Comparison of ENCODE assay signal across 16 cellular contexts in the genomic region with DNA sequence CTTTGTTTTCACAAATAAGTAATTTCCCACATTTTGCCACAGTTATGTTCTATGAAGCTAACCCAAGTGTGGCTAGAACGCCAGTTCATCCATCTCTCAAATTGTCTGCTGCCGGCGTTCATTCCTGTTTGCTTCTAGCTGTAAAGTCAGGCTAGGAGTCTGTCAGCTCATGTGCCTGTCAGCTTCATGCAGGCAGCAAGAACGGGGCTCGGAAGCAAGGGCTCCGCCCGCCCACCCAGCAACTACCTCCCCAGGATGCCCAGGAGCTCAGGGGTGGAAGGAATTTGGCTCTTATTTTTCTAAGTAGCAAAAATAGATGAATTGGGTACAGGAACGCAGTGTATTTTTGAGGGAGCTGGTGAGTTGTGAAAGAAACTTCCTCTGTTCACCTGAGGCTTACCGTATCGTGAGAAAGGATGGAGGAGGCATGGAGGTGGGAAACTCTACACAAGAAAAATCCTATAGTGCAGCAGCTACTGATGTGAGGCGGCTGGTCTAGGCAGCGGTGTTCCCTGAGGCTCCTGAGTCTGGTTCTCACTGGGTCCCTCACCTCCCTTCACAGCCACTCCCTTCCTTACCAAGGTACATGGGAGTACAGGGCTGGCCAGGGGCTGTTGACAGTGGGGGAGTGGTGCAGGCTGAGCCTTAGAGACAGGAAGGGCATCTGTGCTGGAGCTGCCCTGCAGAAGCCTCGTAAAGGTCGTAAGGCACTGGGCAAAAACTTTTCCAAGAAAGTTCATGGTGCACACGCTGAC.
"Had no signal": no experiment of that assay in that cellular context is flagged by ENCODE, and none has a peak within 500 bp of the region (broad histone marks: within the 10 kb centered on the region; RNA-seq: fewer than 3 reads in every experiment).

No MANE protein-coding gene starts in this region.

- H3K4me3 Mint-ChIP-seq: activated naive CD8-positive, alpha-beta T cell treated with anti-CD3 and anti-CD28 coated beads, Interleukin-2, amount 10 ng/mL, durations not matched to agents 7 days and 5 days; mesothelial cell of epicardium; stimulated activated naive CD8-positive, alpha-beta T cell treated with anti-CD3 and anti-CD28 coated beads, Interleukin-15, amount 100 ng/mL, for 72 hours had no signal

- ATAC-seq: left lobe of liver; stimulated activated naive CD8-positive, alpha-beta T cell treated with anti-CD3 and anti-CD28 coated beads, Interleukin-15, amount 100 ng/mL, for 72 hours had no signal

- DNase-seq: activated CD4-positive, alpha-beta T cell treated with anti-CD3 and anti-CD28 coated beads, Interleukin-2, amount 50 U/mL, for 4 hours; activated naive CD4-positive, alpha-beta T cell treated with Interleukin-2 at 50 U/mL for 16 hours; activated naive CD8-positive, alpha-beta T cell treated with anti-CD3 and anti-CD28 coated beads, Interleukin-2, amount 10 ng/mL, durations not matched to agents 7 days and 5 days; amygdala; erythroblast; stimulated activated naive CD8-positive, alpha-beta T cell treated with anti-CD3 and anti-CD28 coated beads, Interleukin-15, amount 100 ng/mL, for 72 hours; SW 1271; WERI-Rb-1 had no signal

- FAIRE-seq: frontal cortex, keratinocyte had no signal

- H3K27ac Mint-ChIP-seq: activated naive CD8-positive, alpha-beta T cell treated with anti-CD3 and anti-CD28 coated beads, Interleukin-2, amount 10 ng/mL, durations not matched to agents 7 days and 5 days; activated T-helper 2 cell treated with anti-CD3 and anti-CD28 coated beads, Interferon-gamma antibody, Interleukin-2, Interleukin-4, amounts not matched to agents 10 μg/mL and 5 μg/mL and 100 μg/mL, durations not matched to agents 14 hours and 24 hours and 36 hours; mesothelial cell of epicardium had no signal

- H3K36me3 ChIP-seq: cardiac muscle cell had no signal

- H3K27me3 Mint-ChIP-seq: activated naive CD8-positive, alpha-beta T cell treated with anti-CD3 and anti-CD28 coated beads, Interleukin-2, amount 10 ng/mL, durations not matched to agents 7 days and 5 days; progenitor cell of endocrine pancreas; stimulated activated naive CD8-positive, alpha-beta T cell treated with anti-CD3 and anti-CD28 coated beads, Interleukin-15, amount 100 ng/mL, for 72 hours had no signal

- H3K4me3 ChIP-seq: cardiac muscle cell, lung had no signal

- H3K27me3 ChIP-seq: cardiac muscle cell had no signal

- H3K9me3 Mint-ChIP-seq: activated naive CD8-positive, alpha-beta T cell treated with anti-CD3 and anti-CD28 coated beads, Interleukin-2, amount 10 ng/mL, durations not matched to agents 7 days and 5 days had no signal

- H3K27ac ChIP-seq: cardiac muscle cell, WERI-Rb-1 had no signal
